ENCODE assay signal across 8 cellular contexts in the genomic region with DNA sequence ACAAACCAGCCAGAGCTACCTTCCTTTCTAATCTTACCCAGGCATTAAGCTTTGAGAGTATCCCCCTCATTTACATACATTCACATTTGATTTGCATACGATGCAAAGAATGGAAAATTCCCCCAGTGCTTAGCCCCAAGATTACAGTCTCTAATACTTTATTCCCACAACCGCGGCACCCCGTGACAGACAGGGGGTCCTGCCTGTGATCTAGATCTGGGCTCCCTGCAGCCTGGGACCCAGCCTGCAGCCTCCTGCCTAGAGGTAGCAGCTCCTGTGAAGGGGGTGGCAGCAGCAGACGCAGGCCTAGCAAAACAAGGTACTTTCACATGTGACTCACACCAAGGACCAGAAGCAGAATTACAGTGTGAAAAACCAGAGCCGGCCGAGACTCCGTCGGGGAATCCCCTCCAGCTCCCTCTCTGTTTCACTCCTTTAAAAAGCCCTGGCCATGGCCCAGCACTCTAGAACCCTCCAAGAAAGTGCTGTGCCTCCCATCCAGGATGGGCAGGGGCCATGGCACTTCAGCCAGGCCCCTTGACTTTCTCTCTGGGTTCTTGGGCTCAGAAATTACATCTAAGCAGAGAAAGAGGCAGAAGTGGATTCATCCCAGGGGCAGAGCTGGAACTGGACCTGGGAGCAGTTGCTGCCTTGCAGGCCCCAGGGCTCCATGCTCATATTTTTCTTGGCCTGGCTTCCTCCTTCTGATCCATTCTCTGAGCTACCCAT. TPM values are rescaled to one million over a fixed set of nuclear protein-coding genes. Genes with fewer than 3 reads are reported as not detected.
DNase-seq lines count a peak whose midpoint lies in the region; ATAC-seq and TF ChIP-seq lines count a peak whose summit lies in the region.

No MANE protein-coding gene starts in this region.

- intact Hi-C loops in prostate gland (cut with DNase I), result loop anchor here (5.0 kb wide), 1 partner anchor 42 kb away; no protein-coding TSS in a partner anchor

- no peaks in the 10 kb centered on the region for H3K27me3 ChIP-seq in CD4-positive, CD25-positive, alpha-beta regulatory T cell (ENCODE audit: control insufficient read depth, insufficient read depth, low read length)
- H3K27me3 ChIP-seq in HUES48 (ENCODE audit: control insufficient read depth, insufficient read depth, low read length), result peaks cover 18% of the 10 kb centered on the region
- H3K27me3 ChIP-seq in prostate gland (replicated peaks; ENCODE audit: insufficient read depth), result no peaks in the 10 kb centered on the region

- peaks cover 70% of the 10 kb centered on the region for H3K4me1 ChIP-seq in CD4-positive, CD25-positive, alpha-beta regulatory T cell (ENCODE audit: control insufficient read depth, insufficient read depth, low read length, poor library complexity, severe bottlenecking)
- H3K4me1 ChIP-seq in HUES48 (ENCODE audit: control insufficient read depth, insufficient read depth, low read length) (peaks cover 42% of the 10 kb centered on the region), prostate gland (replicated peaks) (no peaks in the 10 kb centered on the region)

- 52% methylated on average over 9 of the region's 9 CpGs for WGBS in prostate gland

- H3K36me3 Mint-ChIP-seq in CD4-positive, CD25-positive, alpha-beta regulatory T cell, result no peaks in the 10 kb centered on the region

- no peak for TF ChIP-seq POLR2A in prostate gland (IDR thresholded peaks at IDR 0.05)

- ATAC-seq in CD4-positive, CD25-positive, alpha-beta regulatory T cell (ENCODE audit: low read depth in 2 of 2), result peak; percentile 86 to 91
- ATAC-seq in GM21390 (IDR thresholded peaks at IDR 0.05; ENCODE audit: unreplicated experiment), result peak; percentile 89

- peak overlapping the region; percentile 88 to 94 (median 94) for H3K27ac Mint-ChIP-seq in CD4-positive, CD25-positive, alpha-beta regulatory T cell

- H3K27ac ChIP-seq in CD4-positive, CD25-positive, alpha-beta regulatory T cell (ENCODE audit: insufficient read depth, low read length, poor library complexity, severe bottlenecking), result peak overlapping the region; percentile 82
- H3K27ac ChIP-seq in HUES48 (ENCODE audit: low read depth, low read length), result peak overlapping the region; percentile 78
- no peak overlapping the region for H3K27ac ChIP-seq in prostate gland

- no peaks in the 10 kb centered on the region for H3K36me3 ChIP-seq in CD4-positive, CD25-positive, alpha-beta regulatory T cell (ENCODE audit: control insufficient read depth, insufficient read depth, low read length)
- no peaks in the 10 kb centered on the region for H3K36me3 ChIP-seq in HUES48 (ENCODE audit: control insufficient read depth, insufficient read depth, low read length)
- no peaks in the 10 kb centered on the region for H3K36me3 ChIP-seq in prostate gland

- H3K27me3 Mint-ChIP-seq in CD4-positive, CD25-positive, alpha-beta regulatory T cell, result no peaks in the 10 kb centered on the region

- H3K4me3 Mint-ChIP-seq in CD4-positive, CD25-positive, alpha-beta regulatory T cell, result peak overlapping the region; percentile 54 to 81 (median 70)

- peak overlapping the region; percentile 7 for H3K4me3 ChIP-seq in CD4-positive, CD25-positive, alpha-beta regulatory T cell (ENCODE audit: low read depth, low read length)
- H3K4me3 ChIP-seq in HUES48 (ENCODE audit: low read depth, low read length) (peak overlapping the region; percentile 14; the same call in 1 of the 2 replicates), prostate gland (no peak overlapping the region)

- TF ChIP-seq CTCF in prostate gland (IDR thresholded peaks at IDR 0.05), result no peak

- no peak overlapping the region for H3K9ac ChIP-seq in HUES48 (ENCODE audit: low read depth, low read length)

- peak; percentile 65 to 88 (median 68) for DNase-seq in CD4-positive, CD25-positive, alpha-beta regulatory T cell
- peak; percentile 78 for DNase-seq in activated CD8-positive, alpha-beta memory T cell treated with anti-CD3 and anti-CD28 coated beads, Interleukin-2, amount 50 U/mL, for 4 hours
- DNase-seq in germinal center (ENCODE audit: low spot score) (peak; percentile 73), prostate gland (ENCODE audit: low spot score) (no peak), NCI-H2171 treated with DMSO at 0.1 percent for 48 hours (lab: John Stamatoyannopoulos, UW) (no peak)
- peak; percentile 60 for DNase-seq in stimulated activated CD8-positive, alpha-beta memory T cell treated with anti-CD3 and anti-CD28 coated beads, Interleukin-15, amount 100 ng/mL, for 1 hour (ENCODE audit: low read depth)

- H3K9me3 Mint-ChIP-seq in CD4-positive, CD25-positive, alpha-beta regulatory T cell, result no peaks in the 10 kb centered on the region

- H3K9me3 ChIP-seq in CD4-positive, CD25-positive, alpha-beta regulatory T cell (ENCODE audit: control insufficient read depth in 2 of 2, low read length in 2 of 2), result no peaks in the 10 kb centered on the region
- no peaks in the 10 kb centered on the region for H3K9me3 ChIP-seq in HUES48 (ENCODE audit: control insufficient read depth, insufficient read depth, low read length)
- no peaks in the 10 kb centered on the region for H3K9me3 ChIP-seq in prostate gland

- peaks cover 17 to 92% (median 44%) of the 10 kb centered on the region in 4 donors for H3K4me1 Mint-ChIP-seq in CD4-positive, CD25-positive, alpha-beta regulatory T cell

RNA-seq across cellular contexts. Expression of gene TCF7, which starts 14.0 kb away (rescaled TPM):
- total RNA-seq in CD4-positive, CD25-positive, alpha-beta regulatory T cell, result 234 TPM
- polyA plus RNA-seq in CD4-positive, CD25-positive, alpha-beta regulatory T cell, result 100 to 1,000 TPM in 1 of 4 donors, 10 to 100 TPM in 3; 55.4 to 118 (median 79.9) TPM
- 1 to 10 TPM; 8.1 to 9.8 TPM for total RNA-seq in prostate gland

Comparison
In these comparisons a context has a peak if more than half of its experiments do, and no peak if none do; other contexts are left out.
1. DNase-seq: peak in CD4-positive, CD25-positive, alpha-beta regulatory T cell (3 of 3), activated CD8-positive, alpha-beta memory T cell treated with anti-CD3 and anti-CD28 coated beads, Interleukin-2, amount 50 U/mL, for 4 hours (single experiment), germinal center (single experiment) and stimulated activated CD8-positive, alpha-beta memory T cell treated with anti-CD3 and anti-CD28 coated beads, Interleukin-15, amount 100 ng/mL, for 1 hour (single experiment); none in prostate gland (single experiment) and NCI-H2171 treated with DMSO at 0.1 percent for 48 hours (single experiment).
2. H3K27ac ChIP-seq: peak in CD4-positive, CD25-positive, alpha-beta regulatory T cell (single experiment) and HUES48 (single experiment); none in prostate gland (0 of 2).
3. H3K4me3 ChIP-seq: peak in CD4-positive, CD25-positive, alpha-beta regulatory T cell (single experiment) and HUES48 (single experiment); none in prostate gland (0 of 2).
4. RNA of gene TCF7, which starts 14.0 kb away (total RNA-seq): 234 TPM in CD4-positive, CD25-positive, alpha-beta regulatory T cell (single experiment); 8.1 to 9.8 TPM in prostate gland; every median in the first group is over 10 times any median in the second.